1 cellular context compared by ENCODE assay signal in the genomic region with DNA sequence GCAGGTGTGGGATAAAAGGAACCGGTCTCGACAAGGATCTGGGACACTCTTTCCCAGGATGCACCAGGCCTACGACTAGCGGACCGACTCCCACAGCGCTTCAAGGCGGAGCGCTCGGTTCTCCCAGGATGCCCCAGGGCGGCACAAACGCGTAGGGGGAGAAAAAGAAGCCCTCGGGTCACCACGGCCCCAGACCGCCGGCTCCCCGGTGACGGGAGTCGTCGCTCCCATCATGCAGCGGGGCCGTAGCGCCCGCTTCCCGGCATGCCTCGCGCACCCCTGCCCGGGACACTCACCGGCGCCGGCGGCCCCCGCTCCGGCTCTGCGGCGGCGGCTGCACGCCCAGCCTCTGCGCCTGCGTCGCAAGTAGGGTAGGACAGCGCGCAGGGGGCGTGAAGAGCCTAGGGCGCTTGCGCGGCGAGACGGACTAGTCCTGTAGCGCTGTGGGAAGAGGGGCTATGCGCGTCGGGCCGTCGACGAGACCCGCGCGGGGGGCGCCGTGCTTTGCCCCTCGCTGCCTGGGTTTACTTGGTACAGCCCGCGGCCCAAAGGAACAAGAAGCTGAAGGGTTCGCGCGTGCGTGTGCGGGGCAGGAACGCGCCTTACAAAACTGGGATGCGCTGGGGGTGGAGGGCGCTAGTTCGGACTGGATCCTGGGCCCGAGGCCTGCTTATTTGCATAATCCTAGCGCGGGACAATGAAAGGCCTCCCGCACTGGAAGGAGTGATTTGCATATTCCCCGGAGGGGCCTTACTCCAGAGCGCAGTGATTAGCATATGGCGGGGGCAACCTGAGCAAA.
TF ChIP-seq lines count a peak whose summit lies in the region.

A gene with protein sequence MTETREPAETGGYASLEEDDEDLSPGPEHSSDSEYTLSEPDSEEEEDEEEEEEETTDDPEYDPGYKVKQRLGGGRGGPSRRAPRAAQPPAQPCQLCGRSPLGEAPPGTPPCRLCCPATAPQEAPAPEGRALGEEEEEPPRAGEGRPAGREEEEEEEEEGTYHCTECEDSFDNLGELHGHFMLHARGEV (minus strand): TSS at position 368 of the 799 bp plus-strand sequence. CDS start 5,325 bp downstream, outside the sequence.

TF ChIP-seq in K562, 482 proteins besides CTCF, POLR2A, EP300 and RAD21 (continued from another document and continues in another):
- TF ChIP-seq, protein P1, sequence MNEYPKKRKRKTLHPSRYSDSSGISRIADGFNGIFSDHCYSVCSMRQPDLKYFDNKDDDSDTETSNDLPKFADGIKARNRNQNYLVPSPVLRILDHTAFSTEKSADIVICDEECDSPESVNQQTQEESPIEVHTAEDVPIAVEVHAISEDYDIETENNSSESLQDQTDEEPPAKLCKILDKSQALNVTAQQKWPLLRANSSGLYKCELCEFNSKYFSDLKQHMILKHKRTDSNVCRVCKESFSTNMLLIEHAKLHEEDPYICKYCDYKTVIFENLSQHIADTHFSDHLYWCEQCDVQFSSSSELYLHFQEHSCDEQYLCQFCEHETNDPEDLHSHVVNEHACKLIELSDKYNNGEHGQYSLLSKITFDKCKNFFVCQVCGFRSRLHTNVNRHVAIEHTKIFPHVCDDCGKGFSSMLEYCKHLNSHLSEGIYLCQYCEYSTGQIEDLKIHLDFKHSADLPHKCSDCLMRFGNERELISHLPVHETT (CRISPR knock-in tag; conservative IDR thresholded peaks at IDR 0.05 in 1 of 2, IDR thresholded peaks at IDR 0.05 in 1 of 2) = peak in 1 of 2 experiments; percentile 100; a peak in 2 of 4 replicates
- TF ChIP-seq ZNF12 (CRISPR knock-in tag; IDR thresholded peaks at IDR 0.05) (no peak; the same call in 1 of the 2 replicates), MEIS2 (IDR thresholded peaks at IDR 0.05; ENCODE audit: partially characterized antibody) (peak; percentile 83), ZNF507 (tag; conservative IDR thresholded peaks at IDR 0.05) (no peak), ZFP1 (CRISPR knock-in tag; IDR thresholded peaks at IDR 0.05) (no peak), XRCC3 (IDR thresholded peaks at IDR 0.05) (no peak), HEY1 (CRISPR knock-in tag; IDR thresholded peaks at IDR 0.05; ENCODE audit: borderline replicate concordance) (no peak), THRAP3 (IDR thresholded peaks at IDR 0.05; ENCODE audit: borderline replicate concordance) (no peak), ZBTB7A (IDR thresholded peaks at IDR 0.05; ENCODE audit: borderline replicate concordance, control insufficient read depth, low read depth, low read length) (peak; percentile 33), CREB1 (IDR thresholded peaks at IDR 0.05) (no peak), CREB1 (CRISPR knock-in tag; IDR thresholded peaks at IDR 0.05) (peak; percentile 80), SIN3A (IDR thresholded peaks at IDR 0.05; ENCODE audit: borderline replicate concordance in 2 of 2, control insufficient read depth in 1 of 2, low read depth in 2 of 2, low read length in 2 of 2) (no peak), XRCC4 (IDR thresholded peaks at IDR 0.05; ENCODE audit: extremely low read depth, insufficient read depth, insufficient read length) (no peak), EZH2 (IDR thresholded peaks at IDR 0.05; ENCODE audit: borderline replicate concordance, low read depth, low read length) (no peak), ZNF76 (CRISPR knock-in tag; IDR thresholded peaks at IDR 0.05; ENCODE audit: borderline replicate concordance) (peak; percentile 88), SRF (CRISPR knock-in tag; IDR thresholded peaks at IDR 0.05) (0 out of 4 replicates have a peak, but pooled peaks of 1 of the 2 experiments have one; percentile 23), RUNX1 (IDR thresholded peaks at IDR 0.05; ENCODE audit: low read depth) (peak; percentile 48; the same call in 1 of the 2 replicates), SMARCA4 (IDR thresholded peaks at IDR 0.05) (no peak; the same call in 1 of the 2 replicates), KDM5B (IDR thresholded peaks at IDR 0.05; ENCODE audit: insufficient replicate concordance, low read depth, low read length) (no peak), ZNF384 (IDR thresholded peaks at IDR 0.05; ENCODE audit: low read depth, low read length) (no peak), KAT2B (IDR thresholded peaks at IDR 0.05; ENCODE audit: low read depth, low read length) (no peak), ZNF707 (CRISPR knock-in tag; conservative IDR thresholded peaks at IDR 0.05) (no peak; the same call in 1 of the 2 replicates), POLR2AphosphoS2 (IDR thresholded peaks at IDR 0.05; ENCODE audit: low read length) (no peak), RBM15 (IDR thresholded peaks at IDR 0.05; ENCODE audit: insufficient read depth, low read length) (no peak), GTF2E2 (tag; IDR thresholded peaks at IDR 0.05) (peak; percentile 47; the same call in 1 of the 2 replicates), ZNF717 (CRISPR knock-in tag; IDR thresholded peaks at IDR 0.05) (no peak)
- TF ChIP-seq, protein P2, sequence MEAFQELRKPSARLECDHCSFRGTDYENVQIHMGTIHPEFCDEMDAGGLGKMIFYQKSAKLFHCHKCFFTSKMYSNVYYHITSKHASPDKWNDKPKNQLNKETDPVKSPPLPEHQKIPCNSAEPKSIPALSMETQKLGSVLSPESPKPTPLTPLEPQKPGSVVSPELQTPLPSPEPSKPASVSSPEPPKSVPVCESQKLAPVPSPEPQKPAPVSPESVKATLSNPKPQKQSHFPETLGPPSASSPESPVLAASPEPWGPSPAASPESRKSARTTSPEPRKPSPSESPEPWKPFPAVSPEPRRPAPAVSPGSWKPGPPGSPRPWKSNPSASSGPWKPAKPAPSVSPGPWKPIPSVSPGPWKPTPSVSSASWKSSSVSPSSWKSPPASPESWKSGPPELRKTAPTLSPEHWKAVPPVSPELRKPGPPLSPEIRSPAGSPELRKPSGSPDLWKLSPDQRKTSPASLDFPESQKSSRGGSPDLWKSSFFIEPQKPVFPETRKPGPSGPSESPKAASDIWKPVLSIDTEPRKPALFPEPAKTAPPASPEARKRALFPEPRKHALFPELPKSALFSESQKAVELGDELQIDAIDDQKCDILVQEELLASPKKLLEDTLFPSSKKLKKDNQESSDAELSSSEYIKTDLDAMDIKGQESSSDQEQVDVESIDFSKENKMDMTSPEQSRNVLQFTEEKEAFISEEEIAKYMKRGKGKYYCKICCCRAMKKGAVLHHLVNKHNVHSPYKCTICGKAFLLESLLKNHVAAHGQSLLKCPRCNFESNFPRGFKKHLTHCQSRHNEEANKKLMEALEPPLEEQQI (IDR thresholded peaks at IDR 0.05) = no peak
- TF ChIP-seq, protein P3, sequence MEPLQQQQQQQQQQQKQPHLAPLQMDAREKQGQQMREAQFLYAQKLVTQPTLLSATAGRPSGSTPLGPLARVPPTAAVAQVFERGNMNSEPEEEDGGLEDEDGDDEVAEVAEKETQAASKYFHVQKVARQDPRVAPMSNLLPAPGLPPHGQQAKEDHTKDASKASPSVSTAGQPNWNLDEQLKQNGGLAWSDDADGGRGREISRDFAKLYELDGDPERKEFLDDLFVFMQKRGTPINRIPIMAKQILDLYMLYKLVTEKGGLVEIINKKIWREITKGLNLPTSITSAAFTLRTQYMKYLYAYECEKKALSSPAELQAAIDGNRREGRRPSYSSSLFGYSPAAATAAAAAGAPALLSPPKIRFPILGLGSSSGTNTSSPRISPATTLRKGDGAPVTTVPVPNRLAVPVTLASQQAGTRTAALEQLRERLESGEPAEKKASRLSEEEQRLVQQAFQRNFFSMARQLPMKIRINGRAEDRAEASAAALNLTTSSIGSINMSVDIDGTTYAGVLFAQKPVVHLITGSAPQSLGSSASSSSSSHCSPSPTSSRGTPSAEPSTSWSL (CRISPR knock-in tag; IDR thresholded peaks at IDR 0.05; ENCODE audit: borderline replicate concordance) = peak; percentile 80; the same call in 1 of the 2 replicates
- TF ChIP-seq, protein P4, sequence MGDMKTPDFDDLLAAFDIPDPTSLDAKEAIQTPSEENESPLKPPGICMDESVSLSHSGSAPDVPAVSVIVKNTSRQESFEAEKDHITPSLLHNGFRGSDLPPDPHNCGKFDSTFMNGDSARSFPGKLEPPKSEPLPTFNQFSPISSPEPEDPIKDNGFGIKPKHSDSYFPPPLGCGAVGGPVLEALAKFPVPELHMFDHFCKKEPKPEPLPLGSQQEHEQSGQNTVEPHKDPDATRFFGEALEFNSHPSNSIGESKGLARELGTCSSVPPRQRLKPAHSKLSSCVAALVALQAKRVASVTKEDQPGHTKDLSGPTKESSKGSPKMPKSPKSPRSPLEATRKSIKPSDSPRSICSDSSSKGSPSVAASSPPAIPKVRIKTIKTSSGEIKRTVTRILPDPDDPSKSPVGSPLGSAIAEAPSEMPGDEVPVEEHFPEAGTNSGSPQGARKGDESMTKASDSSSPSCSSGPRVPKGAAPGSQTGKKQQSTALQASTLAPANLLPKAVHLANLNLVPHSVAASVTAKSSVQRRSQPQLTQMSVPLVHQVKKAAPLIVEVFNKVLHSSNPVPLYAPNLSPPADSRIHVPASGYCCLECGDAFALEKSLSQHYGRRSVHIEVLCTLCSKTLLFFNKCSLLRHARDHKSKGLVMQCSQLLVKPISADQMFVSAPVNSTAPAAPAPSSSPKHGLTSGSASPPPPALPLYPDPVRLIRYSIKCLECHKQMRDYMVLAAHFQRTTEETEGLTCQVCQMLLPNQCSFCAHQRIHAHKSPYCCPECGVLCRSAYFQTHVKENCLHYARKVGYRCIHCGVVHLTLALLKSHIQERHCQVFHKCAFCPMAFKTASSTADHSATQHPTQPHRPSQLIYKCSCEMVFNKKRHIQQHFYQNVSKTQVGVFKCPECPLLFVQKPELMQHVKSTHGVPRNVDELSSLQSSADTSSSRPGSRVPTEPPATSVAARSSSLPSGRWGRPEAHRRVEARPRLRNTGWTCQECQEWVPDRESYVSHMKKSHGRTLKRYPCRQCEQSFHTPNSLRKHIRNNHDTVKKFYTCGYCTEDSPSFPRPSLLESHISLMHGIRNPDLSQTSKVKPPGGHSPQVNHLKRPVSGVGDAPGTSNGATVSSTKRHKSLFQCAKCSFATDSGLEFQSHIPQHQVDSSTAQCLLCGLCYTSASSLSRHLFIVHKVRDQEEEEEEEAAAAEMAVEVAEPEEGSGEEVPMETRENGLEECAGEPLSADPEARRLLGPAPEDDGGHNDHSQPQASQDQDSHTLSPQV (IDR thresholded peaks at IDR 0.05) = peak; percentile 96
- TF ChIP-seq, protein P5, sequence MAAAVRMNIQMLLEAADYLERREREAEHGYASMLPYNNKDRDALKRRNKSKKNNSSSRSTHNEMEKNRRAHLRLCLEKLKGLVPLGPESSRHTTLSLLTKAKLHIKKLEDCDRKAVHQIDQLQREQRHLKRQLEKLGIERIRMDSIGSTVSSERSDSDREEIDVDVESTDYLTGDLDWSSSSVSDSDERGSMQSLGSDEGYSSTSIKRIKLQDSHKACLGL (CRISPR knock-in tag; IDR thresholded peaks at IDR 0.05; ENCODE audit: borderline replicate concordance, poor library complexity, severe bottlenecking) = no peak
- TF ChIP-seq, protein P6, sequence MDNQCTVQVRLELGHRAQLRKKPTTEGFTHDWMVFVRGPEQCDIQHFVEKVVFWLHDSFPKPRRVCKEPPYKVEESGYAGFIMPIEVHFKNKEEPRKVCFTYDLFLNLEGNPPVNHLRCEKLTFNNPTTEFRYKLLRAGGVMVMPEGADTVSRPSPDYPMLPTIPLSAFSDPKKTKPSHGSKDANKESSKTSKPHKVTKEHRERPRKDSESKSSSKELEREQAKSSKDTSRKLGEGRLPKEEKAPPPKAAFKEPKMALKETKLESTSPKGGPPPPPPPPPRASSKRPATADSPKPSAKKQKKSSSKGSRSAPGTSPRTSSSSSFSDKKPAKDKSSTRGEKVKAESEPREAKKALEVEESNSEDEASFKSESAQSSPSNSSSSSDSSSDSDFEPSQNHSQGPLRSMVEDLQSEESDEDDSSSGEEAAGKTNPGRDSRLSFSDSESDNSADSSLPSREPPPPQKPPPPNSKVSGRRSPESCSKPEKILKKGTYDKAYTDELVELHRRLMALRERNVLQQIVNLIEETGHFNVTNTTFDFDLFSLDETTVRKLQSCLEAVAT (IDR thresholded peaks at IDR 0.05) = no peak; a peak in 1 of 4 replicates
- TF ChIP-seq, protein P7, sequence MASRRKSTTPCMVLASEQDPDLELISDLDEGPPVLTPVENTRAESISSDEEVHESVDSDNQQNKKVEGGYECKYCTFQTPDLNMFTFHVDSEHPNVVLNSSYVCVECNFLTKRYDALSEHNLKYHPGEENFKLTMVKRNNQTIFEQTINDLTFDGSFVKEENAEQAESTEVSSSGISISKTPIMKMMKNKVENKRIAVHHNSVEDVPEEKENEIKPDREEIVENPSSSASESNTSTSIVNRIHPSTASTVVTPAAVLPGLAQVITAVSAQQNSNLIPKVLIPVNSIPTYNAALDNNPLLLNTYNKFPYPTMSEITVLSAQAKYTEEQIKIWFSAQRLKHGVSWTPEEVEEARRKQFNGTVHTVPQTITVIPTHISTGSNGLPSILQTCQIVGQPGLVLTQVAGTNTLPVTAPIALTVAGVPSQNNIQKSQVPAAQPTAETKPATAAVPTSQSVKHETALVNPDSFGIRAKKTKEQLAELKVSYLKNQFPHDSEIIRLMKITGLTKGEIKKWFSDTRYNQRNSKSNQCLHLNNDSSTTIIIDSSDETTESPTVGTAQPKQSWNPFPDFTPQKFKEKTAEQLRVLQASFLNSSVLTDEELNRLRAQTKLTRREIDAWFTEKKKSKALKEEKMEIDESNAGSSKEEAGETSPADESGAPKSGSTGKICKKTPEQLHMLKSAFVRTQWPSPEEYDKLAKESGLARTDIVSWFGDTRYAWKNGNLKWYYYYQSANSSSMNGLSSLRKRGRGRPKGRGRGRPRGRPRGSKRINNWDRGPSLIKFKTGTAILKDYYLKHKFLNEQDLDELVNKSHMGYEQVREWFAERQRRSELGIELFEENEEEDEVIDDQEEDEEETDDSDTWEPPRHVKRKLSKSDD (conservative IDR thresholded peaks at IDR 0.05; ENCODE audit: low read length) = no peak
- TF ChIP-seq, protein P8, sequence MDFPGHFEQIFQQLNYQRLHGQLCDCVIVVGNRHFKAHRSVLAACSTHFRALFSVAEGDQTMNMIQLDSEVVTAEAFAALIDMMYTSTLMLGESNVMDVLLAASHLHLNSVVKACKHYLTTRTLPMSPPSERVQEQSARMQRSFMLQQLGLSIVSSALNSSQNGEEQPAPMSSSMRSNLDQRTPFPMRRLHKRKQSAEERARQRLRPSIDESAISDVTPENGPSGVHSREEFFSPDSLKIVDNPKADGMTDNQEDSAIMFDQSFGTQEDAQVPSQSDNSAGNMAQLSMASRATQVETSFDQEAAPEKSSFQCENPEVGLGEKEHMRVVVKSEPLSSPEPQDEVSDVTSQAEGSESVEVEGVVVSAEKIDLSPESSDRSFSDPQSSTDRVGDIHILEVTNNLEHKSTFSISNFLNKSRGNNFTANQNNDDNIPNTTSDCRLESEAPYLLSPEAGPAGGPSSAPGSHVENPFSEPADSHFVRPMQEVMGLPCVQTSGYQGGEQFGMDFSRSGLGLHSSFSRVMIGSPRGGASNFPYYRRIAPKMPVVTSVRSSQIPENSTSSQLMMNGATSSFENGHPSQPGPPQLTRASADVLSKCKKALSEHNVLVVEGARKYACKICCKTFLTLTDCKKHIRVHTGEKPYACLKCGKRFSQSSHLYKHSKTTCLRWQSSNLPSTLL (IDR thresholded peaks at IDR 0.05) = no peak
- TF ChIP-seq, protein P9, sequence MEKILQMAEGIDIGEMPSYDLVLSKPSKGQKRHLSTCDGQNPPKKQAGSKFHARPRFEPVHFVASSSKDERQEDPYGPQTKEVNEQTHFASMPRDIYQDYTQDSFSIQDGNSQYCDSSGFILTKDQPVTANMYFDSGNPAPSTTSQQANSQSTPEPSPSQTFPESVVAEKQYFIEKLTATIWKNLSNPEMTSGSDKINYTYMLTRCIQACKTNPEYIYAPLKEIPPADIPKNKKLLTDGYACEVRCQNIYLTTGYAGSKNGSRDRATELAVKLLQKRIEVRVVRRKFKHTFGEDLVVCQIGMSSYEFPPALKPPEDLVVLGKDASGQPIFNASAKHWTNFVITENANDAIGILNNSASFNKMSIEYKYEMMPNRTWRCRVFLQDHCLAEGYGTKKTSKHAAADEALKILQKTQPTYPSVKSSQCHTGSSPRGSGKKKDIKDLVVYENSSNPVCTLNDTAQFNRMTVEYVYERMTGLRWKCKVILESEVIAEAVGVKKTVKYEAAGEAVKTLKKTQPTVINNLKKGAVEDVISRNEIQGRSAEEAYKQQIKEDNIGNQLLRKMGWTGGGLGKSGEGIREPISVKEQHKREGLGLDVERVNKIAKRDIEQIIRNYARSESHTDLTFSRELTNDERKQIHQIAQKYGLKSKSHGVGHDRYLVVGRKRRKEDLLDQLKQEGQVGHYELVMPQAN (IDR thresholded peaks at IDR 0.05; ENCODE audit: borderline replicate concordance) = no peak
